Comparison of ENCODE assay signal across 11 cellular contexts in genomic region chr1:6386371-6386949, GRCh38. TPM values are rescaled to one million over a fixed set of nuclear protein-coding genes. Genes with fewer than 3 reads are reported as not detected.
DNase-seq lines count a peak whose midpoint lies in the region; ATAC-seq and TF ChIP-seq lines count a peak whose summit lies in the region.
"Had no signal": no experiment of that assay in that cellular context is flagged by ENCODE, and none has a peak within 500 bp of the region (broad histone marks: within the 10 kb centered on the region; RNA-seq: fewer than 3 reads in every experiment).

No MANE protein-coding gene starts in this region.

- H3K27me3 ChIP-seq in A673 (replicated peaks; ENCODE audit: insufficient read depth, low read depth, low read length, poor library complexity) (no peaks in the 10 kb centered on the region), HUES6 (ENCODE audit: control insufficient read depth, insufficient read depth, low read length) (no peaks in the 10 kb centered on the region), mammary epithelial cell (ENCODE audit: insufficient read depth, low read length) (no peaks in the 10 kb centered on the region), Peyer's patch (no peaks in the 10 kb centered on the region), upper lobe of left lung (no peaks in the 10 kb centered on the region)

- no peaks in the 10 kb centered on the region for H4K20me1 ChIP-seq in mammary epithelial cell (ENCODE audit: insufficient read depth, low read length)

- CTCF ChIA-PET in A673 (lab: Charles Lee) (no interaction called here), mammary epithelial cell (lab: Charles Lee; ENCODE audit: low non-redundant PET) (interaction anchor here (0.7 kb wide), 1 partner anchor 142 kb away, joined by 3 read pairs; no protein-coding TSS in a partner anchor)

- peaks cover 8% of the 10 kb centered on the region for H3K4me1 ChIP-seq in A673 (ENCODE audit: insufficient read depth, low read length, poor library complexity, severe bottlenecking)
- H3K4me1 ChIP-seq in HUES6 (ENCODE audit: control insufficient read depth, insufficient read depth, low read length) = peaks cover 30% of the 10 kb centered on the region
- peaks cover 34% of the 10 kb centered on the region for H3K4me1 ChIP-seq in mammary epithelial cell (ENCODE audit: insufficient read depth, low read length)
- no peaks in the 10 kb centered on the region for H3K4me1 ChIP-seq in Peyer's patch
- H3K4me1 ChIP-seq in upper lobe of left lung = peaks cover 2 to 14% (median 6%) of the 10 kb centered on the region in 4 donors

- no peak overlapping the region for H3K4me3 ChIP-seq in A673 (ENCODE audit: low read depth, low read length, poor library complexity, severe bottlenecking)
- H3K4me3 ChIP-seq in HUES6 (ENCODE audit: low read depth, low read length) = peak overlapping the region; percentile 47
- H3K4me3 ChIP-seq in mammary epithelial cell (replicated peaks in 1 of 3; ENCODE audit: insufficient read depth in 1 of 3, low read depth in 2 of 3, low read length in 3 of 3) = peak overlapping the region; percentile 52 to 65 (median 60)
- H3K4me3 ChIP-seq in Peyer's patch = no peak overlapping the region
- no peak overlapping the region for H3K4me3 ChIP-seq in upper lobe of left lung
- H3K4me3 ChIP-seq: HAP-1 had no signal

- TF ChIP-seq CTCF in A673 (conservative IDR thresholded peaks at IDR 0.05; ENCODE audit: low read depth, low read length) (no peak), mammary epithelial cell (conservative IDR thresholded peaks at IDR 0.05 in 1 of 2, IDR thresholded peaks at IDR 0.05 in 1 of 2; ENCODE audit: extremely low read depth in 1 of 2, insufficient read depth in 1 of 2, low read depth in 1 of 2, low read length in 2 of 2) (no peak), Peyer's patch (IDR thresholded peaks at IDR 0.05) (no peak), upper lobe of left lung (IDR thresholded peaks at IDR 0.05) (no peak)

- ATAC-seq in upper lobe of left lung (ENCODE audit: low FRiP score in 2 of 2) = no peak

- no peak for DNase-seq in A673 (ENCODE audit: low spot score)
- peak; percentile 74 for DNase-seq in mammary epithelial cell
- DNase-seq in islet precursor cell = peak; percentile 85
- DNase-seq in Peyer's patch = no peak
- no peak for DNase-seq in nucleus accumbens (lab: John Stamatoyannopoulos, UW)
- DNase-seq in upper lobe of left lung = no peak
- no peak for DNase-seq in NCI-H2227 (lab: John Stamatoyannopoulos, UW; ENCODE audit: unreplicated experiment)
- DNase-seq: effector memory CD4-positive, alpha-beta T cell had no signal

- H3K36me3 ChIP-seq in A673 (ENCODE audit: insufficient read depth, low read length, poor library complexity, severe bottlenecking) = no peaks in the 10 kb centered on the region
- H3K36me3 ChIP-seq in HUES6 (ENCODE audit: control insufficient read depth, insufficient read depth, low read length) = 0 out of 2 replicates have a peak, but pooled peaks cover 3% of the 10 kb centered on the region
- no peaks in the 10 kb centered on the region for H3K36me3 ChIP-seq in mammary epithelial cell (ENCODE audit: insufficient read depth, low read length)
- H3K36me3 ChIP-seq in Peyer's patch = no peaks in the 10 kb centered on the region
- no peaks in the 10 kb centered on the region for H3K36me3 ChIP-seq in upper lobe of left lung
- H3K36me3 ChIP-seq: thoracic aorta had no signal

- 33% methylated on average over 10 of the region's 10 CpGs for WGBS in mammary epithelial cell (ENCODE audit: low coverage, missing lambda C conversion rate)
- 69 to 84% methylated on average over 10 of the region's 10 CpGs for WGBS in upper lobe of left lung, 2 donors

- peak overlapping the region; percentile 78 for H3K4me2 ChIP-seq in mammary epithelial cell (ENCODE audit: insufficient read depth, low read depth, low read length)

- H3K9ac ChIP-seq in HUES6 (ENCODE audit: low read length) (peak overlapping the region; percentile 76), mammary epithelial cell (ENCODE audit: insufficient read depth, low read length) (peak overlapping the region; percentile 55)

- TF ChIP-seq POLR2A in Peyer's patch (IDR thresholded peaks at IDR 0.05) = no peak
- no peak for TF ChIP-seq POLR2A in upper lobe of left lung (IDR thresholded peaks at IDR 0.05)

- intact Hi-C loops in A673 (cut with micrococcal nuclease; ENCODE audit: unreplicated experiment) (no loop called here), mammary epithelial cell (cut with micrococcal nuclease) (no loop called here)

- in situ Hi-C loops in mammary epithelial cell (cut with MboI; ENCODE audit: low sequenced_read_pairs in 2 of 2) = loop anchor here in 1 of 2 donors (5.0 kb wide), 1 partner anchor 34 kb away; no protein-coding TSS in a partner anchor

- POLR2A ChIA-PET in A673 (lab: Charles Lee; ENCODE audit: low non-redundant PET) = no interaction called here

- H3K79me2 ChIP-seq in mammary epithelial cell (ENCODE audit: insufficient read depth, low read length) = peaks cover 86% of the 10 kb centered on the region

- no TSS peak for BruUV-seq in A673 (replicated peaks; lab: Mats Ljungman, UMichigan)
- BruUV-seq in mammary epithelial cell (replicated peaks; lab: Mats Ljungman, UMichigan) = TSS peak; percentile 91

- H3K9me3 ChIP-seq in A673 (ENCODE audit: low read depth, low read length, poor library complexity, severe bottlenecking) (no peaks in the 10 kb centered on the region), HUES6 (ENCODE audit: control insufficient read depth, insufficient read depth, low read depth, low read length) (peaks cover 2% of the 10 kb centered on the region; the same call in 1 of the 2 replicates), mammary epithelial cell (replicated peaks; ENCODE audit: insufficient read depth, low read length) (no peaks in the 10 kb centered on the region), Peyer's patch (no peaks in the 10 kb centered on the region), upper lobe of left lung (no peaks in the 10 kb centered on the region)
- H3K9me3 ChIP-seq: thoracic aorta had no signal

- H3K27ac ChIP-seq in A673 (ENCODE audit: low read depth, low read length, poor library complexity, severe bottlenecking) = peak overlapping the region; percentile 7
- H3K27ac ChIP-seq in HUES6 (ENCODE audit: low read depth, low read length) = peak overlapping the region; percentile 74
- peak overlapping the region; percentile 84 for H3K27ac ChIP-seq in mammary epithelial cell (ENCODE audit: insufficient read depth, low read depth, low read length)
- H3K27ac ChIP-seq in Peyer's patch = peak overlapping the region in 1 of 4 donors; percentile 24
- H3K27ac ChIP-seq in upper lobe of left lung = no peak overlapping the region

- H2AFZ ChIP-seq in mammary epithelial cell (ENCODE audit: low read depth, low read length) = no peak overlapping the region

- dilution Hi-C loops in mammary epithelial cell (cut with HindIII; ENCODE audit: low sequenced_read_pairs) = no loop called here

- no peak for TF ChIP-seq EP300 in upper lobe of left lung (IDR thresholded peaks at IDR 0.05)

RNA-seq across cellular contexts. Expression of gene ACOT7, which starts 7.1 kb away (rescaled TPM):
- total RNA-seq in A673 (2021) (129 and 132 TPM in 2 replicates), mammary epithelial cell (100 to 1,000 TPM in 1 of 2 donors, 10 to 100 TPM in 1; 67.2 to 193 TPM), Peyer's patch (10 to 100 TPM; 38.4 to 93.2 (median 67.1) TPM), upper lobe of left lung (10 to 100 TPM in 5 of 6 donors, 1 to 10 TPM in 1; 8.2 to 33.4 (median 26.5) TPM)
- polyA plus RNA-seq in mammary epithelial cell = 365 TPM
- polyA minus RNA-seq in mammary epithelial cell = 208 TPM

RNA-seq across cellular contexts. Expression of gene HES2, which starts 33.3 kb away (rescaled TPM):
- total RNA-seq in A673 (2021) = not detected in 2 replicates
- total RNA-seq in mammary epithelial cell = 10 to 100 TPM; 54.3 to 70.8 TPM
- 29.0 TPM for polyA plus RNA-seq in mammary epithelial cell
- polyA minus RNA-seq in mammary epithelial cell = 21.4 TPM
- total RNA-seq in Peyer's patch = 10 to 100 TPM in 1 of 4 donors, 1 to 10 TPM in 3; 2.5 to 15.9 (median 5.2) TPM
- 10 to 100 TPM in 1 of 6 donors, 1 to 10 TPM in 5; 1.8 to 11.4 (median 3.7) TPM for total RNA-seq in upper lobe of left lung
- total RNA-seq: thoracic aorta had no signal

RNA-seq across cellular contexts. Expression of gene ESPN, which starts 38.1 kb away (rescaled TPM):
- not detected in 2 replicates for total RNA-seq in A673 (2021)
- total RNA-seq in mammary epithelial cell = 1 to 10 TPM; 2.4 to 2.5 TPM
- polyA plus RNA-seq in mammary epithelial cell = 0.27 TPM
- not detected for polyA minus RNA-seq in mammary epithelial cell
- total RNA-seq in Peyer's patch = 100 to 1,000 TPM in 3 of 4 donors, 10 to 100 TPM in 1; 17.3 to 390 (median 306) TPM
- total RNA-seq in upper lobe of left lung = 10 to 100 TPM in 2 of 6 donors, 1 to 10 TPM in 4; 2.1 to 27.2 (median 4.8) TPM
- total RNA-seq: thoracic aorta had no signal

Comparison
In these comparisons a context has a peak if more than half of its experiments do, and no peak if none do; other contexts are left out.
1. DNase-seq: peak in mammary epithelial cell (single experiment) and islet precursor cell (single experiment); none in A673 (single experiment), Peyer's patch (0 of 3), nucleus accumbens (0 of 56), upper lobe of left lung (0 of 2) and NCI-H2227 (single experiment).
2. H3K27ac ChIP-seq: peak in A673 (single experiment), HUES6 (single experiment) and mammary epithelial cell (single experiment); none in upper lobe of left lung (0 of 4).
3. H3K4me3 ChIP-seq: peak in HUES6 (single experiment) and mammary epithelial cell (3 of 3); none in A673 (single experiment), Peyer's patch (0 of 4) and upper lobe of left lung (0 of 4).